8 cellular contexts compared by ENCODE assay signal in the genomic region with DNA sequence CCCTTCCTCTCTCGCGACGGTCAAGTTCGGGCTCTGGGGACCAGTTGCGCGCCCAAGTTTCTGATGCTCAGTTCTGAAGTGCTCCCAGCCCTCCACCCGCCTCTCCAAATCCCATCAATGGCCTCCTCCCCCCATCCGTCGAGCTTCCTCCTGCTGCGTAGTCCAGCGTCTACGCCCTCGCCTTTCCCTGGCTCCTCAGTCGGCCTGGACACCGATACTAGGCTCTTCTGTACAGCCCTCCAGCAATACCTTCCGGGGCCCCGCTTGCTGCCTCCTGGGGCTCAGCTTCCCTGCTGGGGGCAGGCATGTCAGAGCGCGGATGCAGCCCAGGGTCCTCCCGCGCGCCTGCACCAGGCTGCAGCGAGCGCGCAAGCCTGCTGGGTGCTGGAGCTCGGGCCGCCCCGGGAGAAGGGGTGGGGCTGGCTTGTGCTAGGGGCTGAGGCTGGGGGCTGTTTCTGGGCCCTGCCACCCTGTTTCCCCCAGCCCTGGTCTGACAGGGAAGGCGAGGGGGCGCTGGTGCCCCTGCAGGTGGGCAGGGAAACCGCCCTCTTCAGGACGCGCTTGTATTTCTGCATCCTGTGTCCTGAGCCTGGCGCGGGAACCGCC.
DNase-seq lines count a peak whose midpoint lies in the region; ATAC-seq and TF ChIP-seq lines count a peak whose summit lies in the region.

No MANE protein-coding gene starts in this region.

- H3K9me3 ChIP-seq in IMR-90 (ENCODE audit: control insufficient read depth, insufficient read depth, low read length) (no peaks in the 10 kb centered on the region), iPS DF 6.9 (ENCODE audit: control insufficient read depth, insufficient read depth, low read length) (no peaks in the 10 kb centered on the region)

- dilution Hi-C loops in IMR-90 (cut with HindIII; ENCODE audit: low sequenced_read_pairs, unreplicated experiment) = no loop called here

- peaks cover 2% of the 10 kb centered on the region; the same call in 1 of the 2 replicates for H3K27me3 ChIP-seq in IMR-90 (ENCODE audit: control insufficient read depth, insufficient read depth, low read length)
- H3K27me3 ChIP-seq in iPS DF 6.9 (ENCODE audit: control insufficient read depth, insufficient read depth, low read length) = no peaks in the 10 kb centered on the region

- H3K4ac ChIP-seq in IMR-90 (ENCODE audit: low read depth, low read length) = no peak overlapping the region

- H2AK9ac ChIP-seq in IMR-90 (replicated peaks; ENCODE audit: low read depth, low read length, poor library complexity) = peak overlapping the region; percentile 55

- H3K18ac ChIP-seq in IMR-90 (ENCODE audit: low read depth, low read length) = no peak overlapping the region

- intact Hi-C loops in IMR-90 (cut with micrococcal nuclease) = no loop called here

- H3K4me2 ChIP-seq in IMR-90 (ENCODE audit: low read depth, low read length) = no peak overlapping the region

- DNase-seq in IMR-90 = no peak
- DNase-seq in activated T-helper 1 cell treated with Interleukin-2 at 50 U/mL for 16 hours (ENCODE audit: low read depth) = peak; percentile 7
- DNase-seq in iPS DF 6.9 (ENCODE audit: low read depth, low spot score) = no peak
- DNase-seq in stimulated activated CD4-positive, alpha-beta T cell treated with anti-CD3 and anti-CD28 coated beads, Interleukin-1b, Interleukin-23, amount 100 ng/mL, for 48 hours = peak; percentile 5
- no peak for DNase-seq in medulla oblongata (ENCODE audit: extremely low spot score)
- DNase-seq in epidermal melanocyte (ENCODE audit: insufficient read length, low spot score) = no peak
- no peak for DNase-seq in NCI-H226

- H2BK120ac ChIP-seq in IMR-90 (ENCODE audit: low read depth, low read length) = no peak overlapping the region

- H2AK5ac ChIP-seq in IMR-90 (ENCODE audit: low read depth, low read length) = no peak overlapping the region

- H3K79me1 ChIP-seq in IMR-90 (ENCODE audit: low read depth in 1 of 2, low read length in 2 of 2) = no peaks in the 10 kb centered on the region

- H3K27ac ChIP-seq in IMR-90 (ENCODE audit: insufficient read depth, low read length) = no peak overlapping the region
- no peak overlapping the region for H3K27ac ChIP-seq in iPS DF 6.9 (ENCODE audit: low read length)

- no peak overlapping the region for H3K56ac ChIP-seq in IMR-90 (ENCODE audit: extremely low read depth, insufficient read depth, low read length)

- CTCF ChIA-PET in IMR-90 (lab: Yijun Ruan, JAX) = no interaction called here

- H2AFZ ChIP-seq in IMR-90 (replicated peaks; ENCODE audit: low read length, poor library complexity) = peak overlapping the region; percentile 63

- no peak overlapping the region for H3K23ac ChIP-seq in IMR-90 (ENCODE audit: low read depth, low read length)

- no TSS peak for BruUV-seq in IMR-90 (replicated peaks; lab: Mats Ljungman, UMichigan)

- no peak overlapping the region for H4K8ac ChIP-seq in IMR-90 (ENCODE audit: low read depth in 2 of 2, low read length in 2 of 2)

- POLR2A ChIA-PET in IMR-90 (lab: Charles Lee; ENCODE audit: unreplicated experiment) = no interaction called here

- H3K14ac ChIP-seq in IMR-90 (replicated peaks; ENCODE audit: low read depth, low read length) = no peak overlapping the region

- ATAC-seq in IMR-90 (ENCODE audit: low read depth) (no peak), GM18517 (IDR thresholded peaks at IDR 0.05; ENCODE audit: unreplicated experiment) (no peak)

- H3K9me1 ChIP-seq in IMR-90 (ENCODE audit: insufficient read depth, low read length) = no peaks in the 10 kb centered on the region

- H3K36me3 ChIP-seq in IMR-90 (ENCODE audit: control insufficient read depth, insufficient read depth, low read length) = no peaks in the 10 kb centered on the region
- H3K36me3 ChIP-seq in iPS DF 6.9 (ENCODE audit: control insufficient read depth, insufficient read depth, low read length) = no peaks in the 10 kb centered on the region

- WGBS in IMR-90 (ENCODE audit: extremely low coverage in 2 of 2, insufficient read length in 1 of 2), 2 experiments = 0% methylated on average over 4 of the region's 36 CpGs; no CpG with 5 or more reads in 1 of the 2 experiments
- WGBS in iPS DF 6.9 (ENCODE audit: insufficient coverage, insufficient read length) = no CpG with 5 or more reads among the region's 36 CpGs

- TF ChIP-seq RAD21 in IMR-90 (IDR thresholded peaks at IDR 0.05; ENCODE audit: low read length) = no peak

- no peaks in the 10 kb centered on the region for H3K4me1 ChIP-seq in IMR-90 (ENCODE audit: control insufficient read depth, insufficient read depth, low read length)
- H3K4me1 ChIP-seq in iPS DF 6.9 (ENCODE audit: control insufficient read depth, insufficient read depth, low read length) = peaks cover 1% of the 10 kb centered on the region; the same call in 1 of the 2 replicates

- TF ChIP-seq POLR2A in IMR-90 (IDR thresholded peaks at IDR 0.05; ENCODE audit: low read depth, low read length) = no peak

- no peak overlapping the region for H2BK5ac ChIP-seq in IMR-90 (ENCODE audit: low read depth, low read length, poor library complexity, severe bottlenecking)

- H4K20me1 ChIP-seq in IMR-90 (ENCODE audit: insufficient read depth, low read length) = no peaks in the 10 kb centered on the region

- no peak overlapping the region for H4K5ac ChIP-seq in IMR-90 (ENCODE audit: low read depth, low read length)

- H2BK20ac ChIP-seq in IMR-90 (ENCODE audit: low read depth, low read length) = no peak overlapping the region

- no peak for TF ChIP-seq CTCF in IMR-90 (conservative IDR thresholded peaks at IDR 0.05; ENCODE audit: low read depth, low read length)

- H4K91ac ChIP-seq in IMR-90 (ENCODE audit: insufficient read depth, low read depth, low read length) = no peak overlapping the region

- no peak overlapping the region for H3K4me3 ChIP-seq in IMR-90 (ENCODE audit: insufficient read depth, low read depth, low read length)
- H3K4me3 ChIP-seq in iPS DF 6.9 (ENCODE audit: low read length) = peak overlapping the region; percentile 40; the same call in 1 of the 2 replicates

- H2BK15ac ChIP-seq in IMR-90 (ENCODE audit: low read depth, low read length) = no peak overlapping the region

- in situ Hi-C loops in IMR-90 (cut with MboI; ENCODE audit: low sequenced_read_pairs) = no loop called here

- H3K9ac ChIP-seq in IMR-90 (ENCODE audit: low read depth, low read length) = no peak overlapping the region

TF ChIP-seq in IMR-90, 13 proteins besides CTCF, POLR2A, EP300 and RAD21:
- no peak for TF ChIP-seq BHLHE40 (IDR thresholded peaks at IDR 0.05; ENCODE audit: low read depth, low read length)
- TF ChIP-seq, protein P1, sequence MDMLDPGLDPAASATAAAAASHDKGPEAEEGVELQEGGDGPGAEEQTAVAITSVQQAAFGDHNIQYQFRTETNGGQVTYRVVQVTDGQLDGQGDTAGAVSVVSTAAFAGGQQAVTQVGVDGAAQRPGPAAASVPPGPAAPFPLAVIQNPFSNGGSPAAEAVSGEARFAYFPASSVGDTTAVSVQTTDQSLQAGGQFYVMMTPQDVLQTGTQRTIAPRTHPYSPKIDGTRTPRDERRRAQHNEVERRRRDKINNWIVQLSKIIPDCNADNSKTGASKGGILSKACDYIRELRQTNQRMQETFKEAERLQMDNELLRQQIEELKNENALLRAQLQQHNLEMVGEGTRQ (IDR thresholded peaks at IDR 0.05; ENCODE audit: low read depth, low read length) = no peak
- TF ChIP-seq NFE2L2 (IDR thresholded peaks at IDR 0.05; ENCODE audit: low read depth, low read length) = no peak
- TF ChIP-seq CEBPB (IDR thresholded peaks at IDR 0.05; ENCODE audit: low read depth, low read length) = no peak
- TF ChIP-seq MAFK (IDR thresholded peaks at IDR 0.05; ENCODE audit: low read depth, low read length) = no peak
- TF ChIP-seq CHD1 (IDR thresholded peaks at IDR 0.05; ENCODE audit: low read depth, low read length) = no peak
- TF ChIP-seq ELK1 (IDR thresholded peaks at IDR 0.05; ENCODE audit: borderline replicate concordance, low read depth, low read length) = no peak
- TF ChIP-seq SMC3 (IDR thresholded peaks at IDR 0.05; ENCODE audit: low read depth, low read length) = no peak
- no peak for TF ChIP-seq RFX5 (IDR thresholded peaks at IDR 0.05; ENCODE audit: low read depth, low read length)
- no peak for TF ChIP-seq MAZ (IDR thresholded peaks at IDR 0.05; ENCODE audit: borderline replicate concordance, low read depth, low read length)
- TF ChIP-seq FOS (IDR thresholded peaks at IDR 0.05; ENCODE audit: low read depth, low read length) = no peak
- TF ChIP-seq RCOR1 (IDR thresholded peaks at IDR 0.05; ENCODE audit: insufficient replicate concordance, low read length) = no peak
- no peak for TF ChIP-seq MXI1 (IDR thresholded peaks at IDR 0.05; ENCODE audit: borderline replicate concordance, low read depth, low read length)

Comparison
In these comparisons a context has a peak if more than half of its experiments do, and no peak if none do; other contexts are left out.
1. DNase-seq: peak in activated T-helper 1 cell treated with Interleukin-2 at 50 U/mL for 16 hours (single experiment) and stimulated activated CD4-positive, alpha-beta T cell treated with anti-CD3 and anti-CD28 coated beads, Interleukin-1b, Interleukin-23, amount 100 ng/mL, for 48 hours (single experiment); none in IMR-90 (single experiment), iPS DF 6.9 (single experiment), medulla oblongata (single experiment), epidermal melanocyte (single experiment) and NCI-H226 (single experiment).